In genomic region chr18:59265246-59266018, GRCh38 we compare ENCODE assay signal across 8 cellular contexts. TPM values are rescaled to one million over a fixed set of nuclear protein-coding genes. Genes with fewer than 3 reads are reported as not detected.
DNase-seq lines count a peak whose midpoint lies in the region; ATAC-seq and TF ChIP-seq lines count a peak whose summit lies in the region.

No MANE protein-coding gene starts in this region.

- no peak overlapping the region for H3K27ac Mint-ChIP-seq in stimulated activated effector memory CD8-positive, alpha-beta T cell treated with anti-CD3 and anti-CD28 coated beads, Interleukin-12 subunit alpha, Interleukin-12 subunit beta, amount 100 ng/mL, for 72 hours

- peaks cover 9% of the 10 kb centered on the region for H3K27me3 ChIP-seq in foreskin keratinocyte

- DNase-seq in D341Med (ENCODE audit: low spot score) (peak; percentile 71), RPMI7951 (ENCODE audit: low read depth) (peak; percentile 15), foreskin keratinocyte (no peak), T1000 (lab: John Stamatoyannopoulos, UW) (no peak), cortex of kidney (lab: John Stamatoyannopoulos, UW) (no peak)
- peak in 1 of 2 donors; percentile 57 for DNase-seq in stimulated activated effector memory CD8-positive, alpha-beta T cell treated with anti-CD3 and anti-CD28 coated beads, Interleukin-12 subunit alpha, Interleukin-12 subunit beta, amount 100 ng/mL, for 72 hours (ENCODE audit: low spot score in 2 of 2)

- H3K4me3 Mint-ChIP-seq in stimulated activated effector memory CD8-positive, alpha-beta T cell treated with anti-CD3 and anti-CD28 coated beads, Interleukin-12 subunit alpha, Interleukin-12 subunit beta, amount 100 ng/mL, for 72 hours: peak overlapping the region; percentile 54

- H3K36me3 Mint-ChIP-seq in stimulated activated effector memory CD8-positive, alpha-beta T cell treated with anti-CD3 and anti-CD28 coated beads, Interleukin-12 subunit alpha, Interleukin-12 subunit beta, amount 100 ng/mL, for 72 hours: no peaks in the 10 kb centered on the region

- peak; percentile 61 for ATAC-seq in GM21515 (IDR thresholded peaks at IDR 0.05; ENCODE audit: unreplicated experiment)
- peak; percentile 55 for ATAC-seq in foreskin keratinocyte
- ATAC-seq in stimulated activated effector memory CD8-positive, alpha-beta T cell treated with anti-CD3 and anti-CD28 coated beads, Interleukin-12 subunit alpha, Interleukin-12 subunit beta, amount 100 ng/mL, for 72 hours: peak; percentile 60
- ATAC-seq in GM21723 (IDR thresholded peaks at IDR 0.05; ENCODE audit: unreplicated experiment): no peak

- H3K4me1 ChIP-seq in foreskin keratinocyte: no peaks in the 10 kb centered on the region

- TF ChIP-seq CTCF in foreskin keratinocyte (conservative IDR thresholded peaks at IDR 0.05): no peak

- H3K9me3 Mint-ChIP-seq in stimulated activated effector memory CD8-positive, alpha-beta T cell treated with anti-CD3 and anti-CD28 coated beads, Interleukin-12 subunit alpha, Interleukin-12 subunit beta, amount 100 ng/mL, for 72 hours: no peaks in the 10 kb centered on the region

- peaks cover 22% of the 10 kb centered on the region for H3K4me1 Mint-ChIP-seq in stimulated activated effector memory CD8-positive, alpha-beta T cell treated with anti-CD3 and anti-CD28 coated beads, Interleukin-12 subunit alpha, Interleukin-12 subunit beta, amount 100 ng/mL, for 72 hours

- no peak overlapping the region for H3K27ac ChIP-seq in foreskin keratinocyte

RNA-seq across cellular contexts. Expression of gene RAX, which starts 7.8 kb away (rescaled TPM):
- total RNA-seq in RPMI7951 (2014; rRNA removed; shearing (Covaris generic)): not detected in 2 replicates
- not detected in 2 replicates for total RNA-seq in foreskin keratinocyte
- polyA plus RNA-seq in foreskin keratinocyte: not detected in 2 replicates

RNA-seq across cellular contexts. Expression of gene GRP, which starts 45.5 kb away (rescaled TPM):
- total RNA-seq in RPMI7951 (2014; rRNA removed; shearing (Covaris generic)): not detected in 2 replicates
- not detected in 2 replicates for total RNA-seq in foreskin keratinocyte
- polyA plus RNA-seq in foreskin keratinocyte: not detected in 2 replicates

RNA-seq across cellular contexts. Expression of gene CPLX4, which starts 53.0 kb away (rescaled TPM):
- not detected in 2 replicates for total RNA-seq in RPMI7951 (2014; rRNA removed; shearing (Covaris generic))
- not detected in 2 replicates for total RNA-seq in foreskin keratinocyte
- polyA plus RNA-seq in foreskin keratinocyte: not detected in 2 replicates

Comparison
In these comparisons a context has a peak if more than half of its experiments do, and no peak if none do; other contexts are left out.
1. DNase-seq: peak in D341Med (single experiment) and RPMI7951 (single experiment); none in foreskin keratinocyte (0 of 2), T1000 (single experiment) and cortex of kidney (single experiment).